ENCODE assay signal across 12 cellular contexts in genomic region chr6:558089-558488, GRCh38.
DNase-seq lines count a peak whose midpoint lies in the region; ATAC-seq, FAIRE-seq and TF ChIP-seq lines count a peak whose summit lies in the region.
"Had no signal": no experiment of that assay in that cellular context is flagged by ENCODE, and none has a peak within 500 bp of the region (broad histone marks: within the 10 kb centered on the region; RNA-seq: fewer than 3 reads in every experiment).

No MANE protein-coding gene starts in this region.

- no peaks in the 10 kb centered on the region for H3K9me2 ChIP-seq in OCI-LY1 (ENCODE audit: low read depth, low read length)

- H4K20me1 ChIP-seq in OCI-LY1 (ENCODE audit: insufficient read depth, low read length), result no peaks in the 10 kb centered on the region

- peak overlapping the region; percentile 14 for H3K27ac Mint-ChIP-seq in CD4-positive, alpha-beta T cell

- no peaks in the 10 kb centered on the region for H3K4me1 ChIP-seq in OCI-LY1 (ENCODE audit: insufficient read depth, low read length, severe bottlenecking)
- no peaks in the 10 kb centered on the region for H3K4me1 ChIP-seq in colonic mucosa
- H3K4me1 ChIP-seq in ovary (ENCODE audit: insufficient read depth), result no peaks in the 10 kb centered on the region

- H3K4me3 ChIP-seq in OCI-LY1 (ENCODE audit: low read depth, low read length, poor library complexity, severe bottlenecking), result no peak overlapping the region
- H3K4me3 ChIP-seq in colonic mucosa, result no peak overlapping the region
- no peak overlapping the region for H3K4me3 ChIP-seq in ovary

- H3K9ac ChIP-seq in OCI-LY1 (ENCODE audit: low read length), result no peak overlapping the region
- no peak overlapping the region for H3K9ac ChIP-seq in colonic mucosa (ENCODE audit: low read depth in 2 of 2, low read length in 2 of 2)

- H3K79me2 ChIP-seq in OCI-LY1 (ENCODE audit: insufficient read depth, low read length), result no peaks in the 10 kb centered on the region

- H3K27me3 ChIP-seq in CD4-positive, alpha-beta T cell (ENCODE audit: control insufficient read depth, insufficient read depth, low read length), result no peaks in the 10 kb centered on the region
- H3K27me3 ChIP-seq in OCI-LY1 (ENCODE audit: insufficient read depth, low read length) (no peaks in the 10 kb centered on the region), colonic mucosa (no peaks in the 10 kb centered on the region), ovary (no peaks in the 10 kb centered on the region)

- no peaks in the 10 kb centered on the region for H3K9me3 ChIP-seq in CD4-positive, alpha-beta T cell (ENCODE audit: control insufficient read depth, low read length)
- no peaks in the 10 kb centered on the region for H3K9me3 ChIP-seq in OCI-LY1 (ENCODE audit: low read length)
- H3K9me3 ChIP-seq in colonic mucosa, result no peaks in the 10 kb centered on the region
- H3K9me3 ChIP-seq in ovary, result no peaks in the 10 kb centered on the region

- no peaks in the 10 kb centered on the region for H3K27me3 Mint-ChIP-seq in CD4-positive, alpha-beta T cell
- H3K27me3 Mint-ChIP-seq: T-cell had no signal

- H3K9me3 Mint-ChIP-seq in CD4-positive, alpha-beta T cell, result no peaks in the 10 kb centered on the region
- H3K9me3 Mint-ChIP-seq: T-cell had no signal

- no peak for ATAC-seq in CD4-positive, alpha-beta T cell (ENCODE audit: poor library complexity)
- ATAC-seq in HG02623 (IDR thresholded peaks at IDR 0.05; ENCODE audit: unreplicated experiment), result no peak

- H3K4me3 Mint-ChIP-seq in CD4-positive, alpha-beta T cell, result no peak overlapping the region
- H3K4me3 Mint-ChIP-seq: T-cell had no signal

- DNase-seq in CD4-positive, alpha-beta T cell, result no peak
- DNase-seq in colonic mucosa, result no peak
- DNase-seq in T1000 (lab: John Stamatoyannopoulos, UW), result no peak
- no peak for DNase-seq in ovary
- no peak for DNase-seq in occipital lobe (lab: John Stamatoyannopoulos, UW)
- DNase-seq: NCI-H226, posterior cingulate gyrus, T-cell had no signal

- no peak for TF ChIP-seq POLR2A in ovary (IDR thresholded peaks at IDR 0.05)

- POLR2A ChIA-PET in CD4-positive, alpha-beta T cell (lab: Charles Lee), result no interaction called here

- peaks cover 84% of the 10 kb centered on the region for H3K36me3 Mint-ChIP-seq in CD4-positive, alpha-beta T cell (ENCODE audit: low read depth)

- H3K4me1 Mint-ChIP-seq in CD4-positive, alpha-beta T cell (ENCODE audit: low read depth), result peaks cover 22% of the 10 kb centered on the region

- H3K4me2 ChIP-seq in OCI-LY1 (ENCODE audit: low read length), result no peak overlapping the region

- H3F3A ChIP-seq in OCI-LY1 (ENCODE audit: insufficient read depth, low read length), result no peaks in the 10 kb centered on the region

- CTCF ChIA-PET in CD4-positive, alpha-beta T cell (lab: Charles Lee), result no interaction called here

- no peak overlapping the region for H2AFZ ChIP-seq in OCI-LY1 (ENCODE audit: low read length)

- intact Hi-C loops in CD4-positive, alpha-beta T cell (cut with DNase I, micrococcal nuclease), result loop anchor here in 1 of 2 experiments (1.0 kb wide), 1 partner anchor 169 kb away; no protein-coding TSS in a partner anchor
- intact Hi-C loops in colonic mucosa (cut with DNase I), result no loop called here
- intact Hi-C loops in ovary (cut with DNase I), result no loop called here

- no peak overlapping the region for H3K27ac ChIP-seq in CD4-positive, alpha-beta T cell (ENCODE audit: low read depth, low read length)
- no peak overlapping the region for H3K27ac ChIP-seq in OCI-LY1 (ENCODE audit: low read depth, low read length, poor library complexity, severe bottlenecking)
- no peak overlapping the region for H3K27ac ChIP-seq in colonic mucosa
- no peak overlapping the region for H3K27ac ChIP-seq in ovary

- no peak for TF ChIP-seq EP300 in ovary (IDR thresholded peaks at IDR 0.05)

- peak; percentile 92 for FAIRE-seq in A204.1 (lab: Jason Lieb, UNC)
- FAIRE-seq: islet of Langerhans had no signal

- H3K36me3 ChIP-seq in OCI-LY1 (ENCODE audit: insufficient read depth, low read length), result peaks cover 3% of the 10 kb centered on the region; the same call in 1 of the 2 replicates
- H3K36me3 ChIP-seq in colonic mucosa, result no peaks in the 10 kb centered on the region
- no peaks in the 10 kb centered on the region for H3K36me3 ChIP-seq in ovary

- TF ChIP-seq CTCF in CD4-positive, alpha-beta T cell (IDR thresholded peaks at IDR 0.05), result peak; percentile 26
- TF ChIP-seq CTCF in OCI-LY1 (IDR thresholded peaks at IDR 0.05; ENCODE audit: low read length) (peak; percentile 41), colonic mucosa (IDR thresholded peaks at IDR 0.05) (peak; percentile 21), ovary (IDR thresholded peaks at IDR 0.05) (no peak)

Comparison
In these comparisons a context has a peak if more than half of its experiments do, and no peak if none do; other contexts are left out.
1. CTCF ChIP-seq: peak in CD4-positive, alpha-beta T cell (single experiment), OCI-LY1 (single experiment) and colonic mucosa (single experiment); none in ovary (0 of 3).